ENCODE assay signal across 20 cellular contexts in the genomic region with DNA sequence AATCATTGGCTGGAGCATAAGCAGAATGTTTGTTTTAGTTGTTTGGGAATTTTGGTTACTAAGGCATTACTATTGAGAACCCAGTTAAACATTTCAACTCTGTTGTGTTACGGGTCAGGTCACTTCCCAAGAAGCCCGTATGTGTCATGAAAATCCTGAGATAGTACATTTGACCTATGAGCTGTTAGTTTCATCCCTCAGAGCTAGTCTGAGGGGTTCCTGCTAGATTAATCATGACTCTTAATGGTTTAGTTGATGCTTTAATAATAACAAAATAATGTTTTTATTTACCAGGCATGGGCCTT.
A peak's percentile ranks its signal among the peaks of the same experiment; 100 is the strongest.
DNase-seq lines count a peak whose midpoint lies in the region; ATAC-seq and TF ChIP-seq lines count a peak whose summit lies in the region.
"Had no signal": no experiment of that assay in that cellular context is flagged by ENCODE, and none has a peak within 500 bp of the region (broad histone marks: within the 10 kb centered on the region; RNA-seq: fewer than 3 reads in every experiment).

No MANE protein-coding gene starts in this region.

- peaks cover 2% of the 10 kb centered on the region for H3K36me3 ChIP-seq in kidney epithelial cell (ENCODE audit: control insufficient read depth, insufficient read depth, low read length)
- H3K36me3 ChIP-seq in vagina: peaks cover 0 to 39% of the 10 kb centered on the region in 2 donors

- no peak overlapping the region for H3K4me3 Mint-ChIP-seq in natural killer cell treated with Interleukin-12 subunit alpha and Interleukin-12 subunit beta and Interleukin-15 and Interleukin-18, amount 100 ng/mL, for 72 hours
- H3K4me3 Mint-ChIP-seq in natural killer cell: no peak overlapping the region
- no peak overlapping the region for H3K4me3 Mint-ChIP-seq in activated naive CD8-positive, alpha-beta T cell treated with anti-CD3 and anti-CD28 coated beads for 36 hours
- H3K4me3 Mint-ChIP-seq: activated B cell treated with CpG ODN at 0.5 μM for 24 hours, brain had no signal

- no peak for ATAC-seq in natural killer cell treated with Interleukin-12 subunit alpha and Interleukin-12 subunit beta and Interleukin-15 and Interleukin-18, amount 100 ng/mL, for 72 hours
- no peak for ATAC-seq in natural killer cell
- no peak for ATAC-seq in GM21526 (IDR thresholded peaks at IDR 0.05; ENCODE audit: low FRiP score, unreplicated experiment)
- ATAC-seq: left colon had no signal

- peak overlapping the region; percentile 44 to 68 for H3K27ac Mint-ChIP-seq in natural killer cell treated with Interleukin-12 subunit alpha and Interleukin-12 subunit beta and Interleukin-15 and Interleukin-18, amount 100 ng/mL, for 72 hours
- peak overlapping the region in 1 of 2 donors; percentile 1 for H3K27ac Mint-ChIP-seq in natural killer cell
- H3K27ac Mint-ChIP-seq in activated naive CD8-positive, alpha-beta T cell treated with anti-CD3 and anti-CD28 coated beads for 36 hours: peak overlapping the region; percentile 56
- H3K27ac Mint-ChIP-seq: activated B cell treated with CpG ODN at 0.5 μM for 24 hours, brain had no signal

- TF ChIP-seq CTCF in natural killer cell (IDR thresholded peaks at IDR 0.05): no peak
- no peak for TF ChIP-seq CTCF in kidney epithelial cell (IDR thresholded peaks at IDR 0.05; ENCODE audit: insufficient read depth, low read length, poor library complexity, severe bottlenecking)
- TF ChIP-seq CTCF in vagina (IDR thresholded peaks at IDR 0.05): no peak

- intact Hi-C loops in natural killer cell (cut with micrococcal nuclease): no loop called here
- intact Hi-C loops in vagina (cut with DNase I): no loop called here

- peaks cover 37% of the 10 kb centered on the region for H3K36me3 Mint-ChIP-seq in natural killer cell treated with Interleukin-12 subunit alpha and Interleukin-12 subunit beta and Interleukin-15 and Interleukin-18, amount 100 ng/mL, for 72 hours
- peaks cover 23% of the 10 kb centered on the region for H3K36me3 Mint-ChIP-seq in natural killer cell
- peaks cover 80% of the 10 kb centered on the region for H3K36me3 Mint-ChIP-seq in activated naive CD8-positive, alpha-beta T cell treated with anti-CD3 and anti-CD28 coated beads for 36 hours

- no peaks in the 10 kb centered on the region for H3K27me3 ChIP-seq in kidney epithelial cell (ENCODE audit: control insufficient read depth, insufficient read depth, low read length)
- no peaks in the 10 kb centered on the region for H3K27me3 ChIP-seq in vagina
- H3K27me3 ChIP-seq: SJSA1 had no signal

- H3K27me3 Mint-ChIP-seq in natural killer cell treated with Interleukin-12 subunit alpha and Interleukin-12 subunit beta and Interleukin-15 and Interleukin-18, amount 100 ng/mL, for 72 hours: no peaks in the 10 kb centered on the region
- H3K27me3 Mint-ChIP-seq in natural killer cell (ENCODE audit: low read depth in 2 of 2): no peaks in the 10 kb centered on the region
- no peaks in the 10 kb centered on the region for H3K27me3 Mint-ChIP-seq in activated naive CD8-positive, alpha-beta T cell treated with anti-CD3 and anti-CD28 coated beads for 36 hours
- H3K27me3 Mint-ChIP-seq: activated B cell treated with CpG ODN at 0.5 μM for 24 hours had no signal

- H3K4me1 ChIP-seq in vagina: no peaks in the 10 kb centered on the region

- H3K9me3 ChIP-seq in vagina: no peaks in the 10 kb centered on the region
- H3K9me3 ChIP-seq: SJSA1 had no signal

- peaks cover 2% of the 10 kb centered on the region for H3K9me3 Mint-ChIP-seq in natural killer cell treated with Interleukin-12 subunit alpha and Interleukin-12 subunit beta and Interleukin-15 and Interleukin-18, amount 100 ng/mL, for 72 hours
- peaks cover 0 to 1% of the 10 kb centered on the region in 2 donors for H3K9me3 Mint-ChIP-seq in natural killer cell
- H3K9me3 Mint-ChIP-seq in activated naive CD8-positive, alpha-beta T cell treated with anti-CD3 and anti-CD28 coated beads for 36 hours: peaks cover 1% of the 10 kb centered on the region

- H3K4me1 Mint-ChIP-seq in natural killer cell treated with Interleukin-12 subunit alpha and Interleukin-12 subunit beta and Interleukin-15 and Interleukin-18, amount 100 ng/mL, for 72 hours (ENCODE audit: low read depth in 2 of 2): peaks cover 7 to 23% of the 10 kb centered on the region in 2 donors
- H3K4me1 Mint-ChIP-seq in natural killer cell: peaks cover 4 to 11% of the 10 kb centered on the region in 2 donors
- H3K4me1 Mint-ChIP-seq in activated naive CD8-positive, alpha-beta T cell treated with anti-CD3 and anti-CD28 coated beads for 36 hours: peaks cover 39% of the 10 kb centered on the region
- H3K4me1 Mint-ChIP-seq: brain had no signal

- H3K27ac ChIP-seq in vagina: no peak overlapping the region
- H3K27ac ChIP-seq: coronary artery, KMS-11, PC-9, SJSA1 had no signal

- no peak overlapping the region for H3K4me3 ChIP-seq in kidney epithelial cell (ENCODE audit: low read depth, low read length)
- no peak overlapping the region for H3K4me3 ChIP-seq in vagina
- H3K4me3 ChIP-seq: coronary artery, PC-9, SJSA1 had no signal

- no peak for DNase-seq in natural killer cell treated with Interleukin-12 subunit alpha and Interleukin-12 subunit beta and Interleukin-15 and Interleukin-18, amount 100 ng/mL, for 72 hours (ENCODE audit: low spot score)
- no peak for DNase-seq in natural killer cell
- DNase-seq in activated naive CD8-positive, alpha-beta T cell treated with anti-CD3 and anti-CD28 coated beads for 36 hours: no peak
- peak; percentile 29 for DNase-seq in kidney epithelial cell (ENCODE audit: low read depth)
- DNase-seq in vagina (ENCODE audit: extremely low spot score in 2 of 2): no peak
- DNase-seq in stimulated activated CD4-positive, alpha-beta T cell treated with anti-CD3 and anti-CD28 coated beads, Interleukin-2, amount 100 ng/mL, for 48 hours: no peak
- no peak for DNase-seq in T1000 (lab: John Stamatoyannopoulos, UW)
- DNase-seq: activated B cell treated with CpG ODN at 0.5 μM for 24 hours; activated naive CD4-positive, alpha-beta T cell treated with anti-CD3 and anti-CD28 coated beads, Interleukin-2, amount 50 U/mL, for 16 hours; left colon; NCI-H187 treated with DMSO at 0.1 percent for 48 hours; NCI-H2227 treated with DMSO at 0.1 percent for 48 hours; NCI-H82; PC-9; T-helper 2 cell had no signal

- TF ChIP-seq POLR2A in vagina (IDR thresholded peaks at IDR 0.05): no peak
